In the genomic region with DNA sequence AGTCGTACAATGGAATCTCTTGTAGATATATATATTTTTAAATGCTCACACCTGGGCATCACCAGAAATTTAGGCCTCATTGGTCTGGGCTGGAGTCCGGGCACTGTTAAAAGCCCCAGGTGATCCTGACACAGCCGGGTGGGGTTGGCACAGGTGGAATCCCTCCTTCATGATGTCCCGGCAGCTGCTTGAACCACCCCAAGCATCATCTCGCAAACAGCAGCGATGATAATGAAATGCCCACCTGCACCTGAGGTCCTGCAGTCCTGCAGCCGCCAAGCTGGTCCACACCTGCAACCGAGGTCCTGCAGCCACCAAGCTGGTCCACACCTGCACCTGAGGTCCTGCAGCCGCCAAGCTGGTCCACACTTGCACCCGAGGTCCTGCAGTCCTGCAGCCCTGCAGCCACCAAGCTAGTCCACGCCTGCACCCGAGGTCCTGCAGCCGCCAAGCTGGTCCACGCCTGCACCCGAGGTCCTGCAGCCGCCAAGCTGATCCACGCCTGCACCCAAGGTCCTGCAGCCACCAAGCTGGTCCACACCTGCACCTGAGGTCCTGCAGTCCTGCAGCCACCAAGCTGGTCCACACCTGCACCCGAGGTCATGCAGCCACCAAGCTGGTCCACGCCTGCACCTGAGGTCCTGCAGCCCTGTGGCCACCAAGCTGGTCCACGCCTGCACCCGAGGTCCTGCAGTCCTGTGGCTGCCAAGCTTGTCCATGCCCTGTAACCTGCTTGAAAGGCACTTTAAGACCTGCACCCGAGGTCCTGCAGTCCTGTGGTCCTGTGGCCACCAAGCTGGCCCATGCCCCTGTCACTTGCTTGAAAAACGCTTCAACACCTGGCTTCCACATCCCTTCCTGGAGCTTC, we compare ENCODE assay signal across 1 cellular context.
TF ChIP-seq lines count a peak whose summit lies in the region.

No MANE protein-coding gene starts in this region.

TF ChIP-seq in H1, 55 proteins besides CTCF, POLR2A, EP300 and RAD21:
- TF ChIP-seq TEAD4 (IDR thresholded peaks at IDR 0.05; ENCODE audit: low read depth, low read length) (no peak), TBP (IDR thresholded peaks at IDR 0.05; ENCODE audit: low read depth, low read length) (no peak), ZNF274 (IDR thresholded peaks at IDR 0.05; ENCODE audit: borderline replicate concordance, extremely low read depth, low read length) (no peak), NANOG (IDR thresholded peaks at IDR 0.05; ENCODE audit: insufficient read depth, low read depth, low read length, poor library complexity, severe bottlenecking) (no peak), BRCA1 (IDR thresholded peaks at IDR 0.05; ENCODE audit: low read depth, low read length) (no peak), HDAC2 (IDR thresholded peaks at IDR 0.05; ENCODE audit: borderline replicate concordance in 1 of 2, low read depth in 2 of 2, low read length in 2 of 2) (no peak), RNF2 (IDR thresholded peaks at IDR 0.05; ENCODE audit: borderline replicate concordance, low read depth, low read length, missing control alignments, poor library complexity, severe bottlenecking) (no peak), CBX8 (IDR thresholded peaks at IDR 0.05; ENCODE audit: borderline replicate concordance, low read depth, low read length) (no peak), GABPA (IDR thresholded peaks at IDR 0.05; ENCODE audit: borderline replicate concordance, insufficient read depth, low read length) (no peak), SRF (IDR thresholded peaks at IDR 0.05; ENCODE audit: low read depth, low read length) (no peak), TCF12 (IDR thresholded peaks at IDR 0.05; ENCODE audit: low read depth, low read length) (no peak), POU5F1 (IDR thresholded peaks at IDR 0.05; ENCODE audit: low read depth, low read length) (no peak), SIX5 (IDR thresholded peaks at IDR 0.05; ENCODE audit: low read depth, low read length) (no peak), CTBP2 (IDR thresholded peaks at IDR 0.05; ENCODE audit: borderline replicate concordance, insufficient read depth, insufficient read length, low read length) (no peak), SIN3A (conservative IDR thresholded peaks at IDR 0.05 in 1 of 2, IDR thresholded peaks at IDR 0.05 in 1 of 2; ENCODE audit: low read depth in 1 of 2, low read length in 2 of 2) (no peak), NRF1 (IDR thresholded peaks at IDR 0.05; ENCODE audit: low read depth, low read length) (no peak), RXRA (IDR thresholded peaks at IDR 0.05; ENCODE audit: insufficient read depth, low read depth, low read length) (no peak)
- TF ChIP-seq, protein P1, sequence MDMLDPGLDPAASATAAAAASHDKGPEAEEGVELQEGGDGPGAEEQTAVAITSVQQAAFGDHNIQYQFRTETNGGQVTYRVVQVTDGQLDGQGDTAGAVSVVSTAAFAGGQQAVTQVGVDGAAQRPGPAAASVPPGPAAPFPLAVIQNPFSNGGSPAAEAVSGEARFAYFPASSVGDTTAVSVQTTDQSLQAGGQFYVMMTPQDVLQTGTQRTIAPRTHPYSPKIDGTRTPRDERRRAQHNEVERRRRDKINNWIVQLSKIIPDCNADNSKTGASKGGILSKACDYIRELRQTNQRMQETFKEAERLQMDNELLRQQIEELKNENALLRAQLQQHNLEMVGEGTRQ (IDR thresholded peaks at IDR 0.05; ENCODE audit: low read length): no peak
- TF ChIP-seq, protein P2, sequence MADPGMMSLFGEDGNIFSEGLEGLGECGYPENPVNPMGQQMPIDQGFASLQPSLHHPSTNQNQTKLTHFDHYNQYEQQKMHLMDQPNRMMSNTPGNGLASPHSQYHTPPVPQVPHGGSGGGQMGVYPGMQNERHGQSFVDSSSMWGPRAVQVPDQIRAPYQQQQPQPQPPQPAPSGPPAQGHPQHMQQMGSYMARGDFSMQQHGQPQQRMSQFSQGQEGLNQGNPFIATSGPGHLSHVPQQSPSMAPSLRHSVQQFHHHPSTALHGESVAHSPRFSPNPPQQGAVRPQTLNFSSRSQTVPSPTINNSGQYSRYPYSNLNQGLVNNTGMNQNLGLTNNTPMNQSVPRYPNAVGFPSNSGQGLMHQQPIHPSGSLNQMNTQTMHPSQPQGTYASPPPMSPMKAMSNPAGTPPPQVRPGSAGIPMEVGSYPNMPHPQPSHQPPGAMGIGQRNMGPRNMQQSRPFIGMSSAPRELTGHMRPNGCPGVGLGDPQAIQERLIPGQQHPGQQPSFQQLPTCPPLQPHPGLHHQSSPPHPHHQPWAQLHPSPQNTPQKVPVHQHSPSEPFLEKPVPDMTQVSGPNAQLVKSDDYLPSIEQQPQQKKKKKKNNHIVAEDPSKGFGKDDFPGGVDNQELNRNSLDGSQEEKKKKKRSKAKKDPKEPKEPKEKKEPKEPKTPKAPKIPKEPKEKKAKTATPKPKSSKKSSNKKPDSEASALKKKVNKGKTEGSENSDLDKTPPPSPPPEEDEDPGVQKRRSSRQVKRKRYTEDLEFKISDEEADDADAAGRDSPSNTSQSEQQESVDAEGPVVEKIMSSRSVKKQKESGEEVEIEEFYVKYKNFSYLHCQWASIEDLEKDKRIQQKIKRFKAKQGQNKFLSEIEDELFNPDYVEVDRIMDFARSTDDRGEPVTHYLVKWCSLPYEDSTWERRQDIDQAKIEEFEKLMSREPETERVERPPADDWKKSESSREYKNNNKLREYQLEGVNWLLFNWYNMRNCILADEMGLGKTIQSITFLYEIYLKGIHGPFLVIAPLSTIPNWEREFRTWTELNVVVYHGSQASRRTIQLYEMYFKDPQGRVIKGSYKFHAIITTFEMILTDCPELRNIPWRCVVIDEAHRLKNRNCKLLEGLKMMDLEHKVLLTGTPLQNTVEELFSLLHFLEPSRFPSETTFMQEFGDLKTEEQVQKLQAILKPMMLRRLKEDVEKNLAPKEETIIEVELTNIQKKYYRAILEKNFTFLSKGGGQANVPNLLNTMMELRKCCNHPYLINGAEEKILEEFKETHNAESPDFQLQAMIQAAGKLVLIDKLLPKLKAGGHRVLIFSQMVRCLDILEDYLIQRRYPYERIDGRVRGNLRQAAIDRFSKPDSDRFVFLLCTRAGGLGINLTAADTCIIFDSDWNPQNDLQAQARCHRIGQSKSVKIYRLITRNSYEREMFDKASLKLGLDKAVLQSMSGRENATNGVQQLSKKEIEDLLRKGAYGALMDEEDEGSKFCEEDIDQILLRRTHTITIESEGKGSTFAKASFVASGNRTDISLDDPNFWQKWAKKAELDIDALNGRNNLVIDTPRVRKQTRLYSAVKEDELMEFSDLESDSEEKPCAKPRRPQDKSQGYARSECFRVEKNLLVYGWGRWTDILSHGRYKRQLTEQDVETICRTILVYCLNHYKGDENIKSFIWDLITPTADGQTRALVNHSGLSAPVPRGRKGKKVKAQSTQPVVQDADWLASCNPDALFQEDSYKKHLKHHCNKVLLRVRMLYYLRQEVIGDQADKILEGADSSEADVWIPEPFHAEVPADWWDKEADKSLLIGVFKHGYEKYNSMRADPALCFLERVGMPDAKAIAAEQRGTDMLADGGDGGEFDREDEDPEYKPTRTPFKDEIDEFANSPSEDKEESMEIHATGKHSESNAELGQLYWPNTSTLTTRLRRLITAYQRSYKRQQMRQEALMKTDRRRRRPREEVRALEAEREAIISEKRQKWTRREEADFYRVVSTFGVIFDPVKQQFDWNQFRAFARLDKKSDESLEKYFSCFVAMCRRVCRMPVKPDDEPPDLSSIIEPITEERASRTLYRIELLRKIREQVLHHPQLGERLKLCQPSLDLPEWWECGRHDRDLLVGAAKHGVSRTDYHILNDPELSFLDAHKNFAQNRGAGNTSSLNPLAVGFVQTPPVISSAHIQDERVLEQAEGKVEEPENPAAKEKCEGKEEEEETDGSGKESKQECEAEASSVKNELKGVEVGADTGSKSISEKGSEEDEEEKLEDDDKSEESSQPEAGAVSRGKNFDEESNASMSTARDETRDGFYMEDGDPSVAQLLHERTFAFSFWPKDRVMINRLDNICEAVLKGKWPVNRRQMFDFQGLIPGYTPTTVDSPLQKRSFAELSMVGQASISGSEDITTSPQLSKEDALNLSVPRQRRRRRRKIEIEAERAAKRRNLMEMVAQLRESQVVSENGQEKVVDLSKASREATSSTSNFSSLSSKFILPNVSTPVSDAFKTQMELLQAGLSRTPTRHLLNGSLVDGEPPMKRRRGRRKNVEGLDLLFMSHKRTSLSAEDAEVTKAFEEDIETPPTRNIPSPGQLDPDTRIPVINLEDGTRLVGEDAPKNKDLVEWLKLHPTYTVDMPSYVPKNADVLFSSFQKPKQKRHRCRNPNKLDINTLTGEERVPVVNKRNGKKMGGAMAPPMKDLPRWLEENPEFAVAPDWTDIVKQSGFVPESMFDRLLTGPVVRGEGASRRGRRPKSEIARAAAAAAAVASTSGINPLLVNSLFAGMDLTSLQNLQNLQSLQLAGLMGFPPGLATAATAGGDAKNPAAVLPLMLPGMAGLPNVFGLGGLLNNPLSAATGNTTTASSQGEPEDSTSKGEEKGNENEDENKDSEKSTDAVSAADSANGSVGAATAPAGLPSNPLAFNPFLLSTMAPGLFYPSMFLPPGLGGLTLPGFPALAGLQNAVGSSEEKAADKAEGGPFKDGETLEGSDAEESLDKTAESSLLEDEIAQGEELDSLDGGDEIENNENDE (IDR thresholded peaks at IDR 0.05; ENCODE audit: insufficient replicate concordance, low read length): no peak
TF ChIP-seq in H1: peak in this region for 0.
